In the genomic region with DNA sequence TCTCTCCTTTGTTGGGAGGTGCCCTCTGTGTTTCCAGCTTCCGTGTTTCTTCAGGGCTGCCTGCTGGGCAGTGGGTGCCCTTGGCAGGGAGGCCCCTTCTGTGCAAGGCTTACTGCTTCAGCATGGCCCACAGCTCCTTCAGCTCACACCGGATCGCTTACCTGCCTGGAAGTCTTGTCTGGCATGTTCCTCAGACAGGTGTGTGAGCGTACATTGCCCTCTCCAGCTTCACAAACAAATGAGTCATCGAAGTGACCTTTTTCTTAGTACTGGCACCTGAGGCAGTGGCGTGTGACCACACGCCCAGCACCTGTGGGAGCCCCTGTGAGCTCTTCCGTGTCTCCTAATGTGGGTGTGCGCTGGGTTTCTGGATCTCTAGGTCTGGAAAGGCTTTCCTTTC, we compare ENCODE assay signal across 12 cellular contexts. TPM values are rescaled to one million over a fixed set of nuclear protein-coding genes. Genes with fewer than 3 reads are reported as not detected.
DNase-seq lines count a peak whose midpoint lies in the region; ATAC-seq and TF ChIP-seq lines count a peak whose summit lies in the region.
"Had no signal": no experiment of that assay in that cellular context is flagged by ENCODE, and none has a peak within 500 bp of the region (broad histone marks: within the 10 kb centered on the region; RNA-seq: fewer than 3 reads in every experiment).

No MANE protein-coding gene starts in this region.

- in situ Hi-C loops in gastrocnemius medialis (cut with MboI; ENCODE audit: low sequenced_read_pairs in 4 of 4), result no loop called here

- no peaks in the 10 kb centered on the region for H3K27me3 Mint-ChIP-seq in naive thymus-derived CD4-positive, alpha-beta T cell

- H3K9me3 Mint-ChIP-seq in naive thymus-derived CD4-positive, alpha-beta T cell, result peaks cover 0 to 1% (median 0%) of the 10 kb centered on the region in 11 donors

- H3K27me3 ChIP-seq in esophagus squamous epithelium, result no peaks in the 10 kb centered on the region
- no peaks in the 10 kb centered on the region for H3K27me3 ChIP-seq in gastrocnemius medialis
- no peaks in the 10 kb centered on the region for H3K27me3 ChIP-seq in naive thymus-derived CD4-positive, alpha-beta T cell (ENCODE audit: control insufficient read depth in 2 of 2, insufficient read depth in 2 of 2, low read length in 2 of 2)
- H3K27me3 ChIP-seq: uterus had no signal

- intact Hi-C loops in esophagus squamous epithelium (cut with DNase I) (no loop called here), gastrocnemius medialis (cut with DNase I; ENCODE audit: low total_unique reads) (no loop called here)
- intact Hi-C loops in naive thymus-derived CD4-positive, alpha-beta T cell (cut with micrococcal nuclease), result no loop called here

- 35 to 53% methylated on average over 6 to 8 of the region's 9 CpGs for WGBS in esophagus squamous epithelium, 2 donors

- H3K9me3 ChIP-seq in esophagus squamous epithelium (no peaks in the 10 kb centered on the region), gastrocnemius medialis (no peaks in the 10 kb centered on the region)
- no peaks in the 10 kb centered on the region for H3K9me3 ChIP-seq in naive thymus-derived CD4-positive, alpha-beta T cell (ENCODE audit: control insufficient read depth in 2 of 3, low read length in 3 of 3)
- H3K9me3 ChIP-seq: uterus had no signal

- H3K27ac Mint-ChIP-seq in naive thymus-derived CD4-positive, alpha-beta T cell, result no peak overlapping the region

- POLR2A ChIA-PET in naive thymus-derived CD4-positive, alpha-beta T cell (lab: Charles Lee), result interaction anchor here (0.5 kb wide), 1 partner anchor 21 kb away, joined by 3 read pairs; no protein-coding TSS in a partner anchor

- H3K4me1 ChIP-seq in esophagus squamous epithelium, result peaks cover 48 to 69% (median 53%) of the 10 kb centered on the region in 3 donors
- peaks cover 49 to 50% of the 10 kb centered on the region in 2 donors for H3K4me1 ChIP-seq in gastrocnemius medialis
- H3K4me1 ChIP-seq in naive thymus-derived CD4-positive, alpha-beta T cell (ENCODE audit: control insufficient read depth in 2 of 2, insufficient read depth in 2 of 2, low read length in 2 of 2), result peaks cover 8 to 10% of the 10 kb centered on the region in 2 donors

- H3K4me3 Mint-ChIP-seq in naive thymus-derived CD4-positive, alpha-beta T cell, result peak overlapping the region in 2 of 10 donors; percentile 14 to 56

- H3K36me3 ChIP-seq in esophagus squamous epithelium (peaks cover 0 to 16% (median 0%) of the 10 kb centered on the region in 3 donors), gastrocnemius medialis (no peaks in the 10 kb centered on the region)
- H3K36me3 ChIP-seq in naive thymus-derived CD4-positive, alpha-beta T cell (ENCODE audit: control insufficient read depth in 2 of 3, insufficient read depth in 3 of 3, low read length in 3 of 3), result peaks cover 0 to 22% (median 0%) of the 10 kb centered on the region in 3 experiments
- H3K36me3 ChIP-seq: uterus had no signal

- ATAC-seq in gastrocnemius medialis (no peak), HG02571 (IDR thresholded peaks at IDR 0.05; ENCODE audit: unreplicated experiment) (no peak)
- no peak for ATAC-seq in naive thymus-derived CD4-positive, alpha-beta T cell

- peak overlapping the region in 3 of 4 donors; percentile 71 to 92 (median 80) for H3K4me3 ChIP-seq in esophagus squamous epithelium
- peak overlapping the region in 2 of 4 donors; percentile 30 to 31 for H3K4me3 ChIP-seq in gastrocnemius medialis
- H3K4me3 ChIP-seq in naive thymus-derived CD4-positive, alpha-beta T cell (ENCODE audit: low read length), result no peak overlapping the region
- H3K4me3 ChIP-seq: uterus had no signal

- H3K27ac ChIP-seq in esophagus squamous epithelium (peak overlapping the region; percentile 76 to 95 (median 88)), gastrocnemius medialis (peak overlapping the region; percentile 87 to 97 (median 95))
- H3K27ac ChIP-seq in naive thymus-derived CD4-positive, alpha-beta T cell (ENCODE audit: low read depth, low read length), result no peak overlapping the region
- H3K27ac ChIP-seq: uterus had no signal

- H3K4me1 Mint-ChIP-seq in naive thymus-derived CD4-positive, alpha-beta T cell, result peaks cover 17 to 44% (median 36%) of the 10 kb centered on the region in 7 donors

- CTCF ChIA-PET in naive thymus-derived CD4-positive, alpha-beta T cell (lab: Charles Lee), result no interaction called here

- TF ChIP-seq POLR2A in esophagus squamous epithelium (IDR thresholded peaks at IDR 0.05) (no peak), gastrocnemius medialis (IDR thresholded peaks at IDR 0.05) (no peak)

- peak; percentile 86 for DNase-seq in DMS79 treated with DMSO at 0.1 percent for 48 hours (lab: John Stamatoyannopoulos, UW)
- peak; percentile 68 for DNase-seq in NCI-H526 treated with DMSO at 0.1 percent for 48 hours (lab: John Stamatoyannopoulos, UW)
- DNase-seq in esophagus squamous epithelium (lab: John Stamatoyannopoulos, UW), result no peak
- peak in 1 of 2 donors; percentile 58 for DNase-seq in gastrocnemius medialis
- DNase-seq in NCI-H1092 treated with DMSO at 0.1 percent for 48 hours (lab: John Stamatoyannopoulos, UW), result no peak
- DNase-seq in NCI-H2227 treated with DMSO at 0.1 percent for 48 hours (lab: John Stamatoyannopoulos, UW), result no peak
- DNase-seq in naive thymus-derived CD4-positive, alpha-beta T cell, result no peak
- DNase-seq: islet precursor cell, uterus had no signal

- peaks cover 0 to 11% (median 0%) of the 10 kb centered on the region in 5 donors for H3K36me3 Mint-ChIP-seq in naive thymus-derived CD4-positive, alpha-beta T cell

- TF ChIP-seq CTCF in esophagus squamous epithelium (IDR thresholded peaks at IDR 0.05), result peak in 1 of 6 experiments; percentile 10
- TF ChIP-seq CTCF in gastrocnemius medialis (IDR thresholded peaks at IDR 0.05 in 4 of 5, conservative IDR thresholded peaks at IDR 0.05 in 1 of 5), result no peak

RNA-seq across cellular contexts. Expression of a gene that starts 3.5 kb away (rescaled TPM):
- 10 to 100 TPM; 14.2 to 31.4 (median 20.3) TPM for total RNA-seq in esophagus squamous epithelium
- total RNA-seq in gastrocnemius medialis, result 10 to 100 TPM; 15.6 to 29.3 (median 21.4) TPM
- total RNA-seq in naive thymus-derived CD4-positive, alpha-beta T cell, result 10 to 100 TPM; 15.8 to 23.2 (median 17.8) TPM
- polyA plus RNA-seq in naive thymus-derived CD4-positive, alpha-beta T cell, result 10 to 100 TPM in 1 of 2 donors, 1 to 10 TPM in 1; 7.9 to 17.5 TPM

RNA-seq across cellular contexts. Expression of a gene that starts 23.6 kb away (rescaled TPM):
- total RNA-seq in esophagus squamous epithelium (10 to 100 TPM; 15.9 to 24.0 (median 20.4) TPM), gastrocnemius medialis (10 to 100 TPM; 22.2 to 47.3 (median 38.5) TPM)
- 10 to 100 TPM; 27.1 to 63.0 (median 45.1) TPM for total RNA-seq in naive thymus-derived CD4-positive, alpha-beta T cell
- 10 to 100 TPM; 12.3 to 16.2 TPM for polyA plus RNA-seq in naive thymus-derived CD4-positive, alpha-beta T cell

RNA-seq across cellular contexts. Expression of a gene that starts 26.6 kb away (rescaled TPM):
- total RNA-seq in esophagus squamous epithelium (under 1 TPM in 3 of 4 donors, not detected in 1; 0.09 to 0.95 (median 0.59) TPM), gastrocnemius medialis (under 1 TPM; 0.42 to 0.56 (median 0.48) TPM)
- total RNA-seq in naive thymus-derived CD4-positive, alpha-beta T cell, result 1 to 10 TPM; 1.6 to 5.8 (median 3.2) TPM
- 1 to 10 TPM; 4.6 to 5.1 TPM for polyA plus RNA-seq in naive thymus-derived CD4-positive, alpha-beta T cell

RNA-seq across cellular contexts. Expression of a gene that starts 33.2 kb away (rescaled TPM):
- total RNA-seq in esophagus squamous epithelium (not detected), gastrocnemius medialis (not detected)
- total RNA-seq in naive thymus-derived CD4-positive, alpha-beta T cell, result not detected
- polyA plus RNA-seq in naive thymus-derived CD4-positive, alpha-beta T cell, result not detected
- total RNA-seq: dermis microvascular lymphatic vessel endothelial cell, uterus had no signal

RNA-seq across cellular contexts. Expression of a gene that starts 37.4 kb away (rescaled TPM):
- total RNA-seq in esophagus squamous epithelium, result 1 to 10 TPM in 1 of 4 donors, under 1 TPM in 3; under 0.01 to 1.8 (median 0.29) TPM
- total RNA-seq in gastrocnemius medialis, result 1 to 10 TPM in 3 of 4 donors, under 1 TPM in 1; 0.12 to 3.2 (median 1.3) TPM
- total RNA-seq in naive thymus-derived CD4-positive, alpha-beta T cell, result under 1 TPM; 0.34 to 0.81 (median 0.56) TPM
- polyA plus RNA-seq in naive thymus-derived CD4-positive, alpha-beta T cell, result not detected
- total RNA-seq: Daoy had no signal

Comparison
In these comparisons a context has a peak if more than half of its experiments do, and no peak if none do; other contexts are left out.
1. DNase-seq: peak in DMS79 treated with DMSO at 0.1 percent for 48 hours (single experiment) and NCI-H526 treated with DMSO at 0.1 percent for 48 hours (single experiment); none in esophagus squamous epithelium (single experiment), NCI-H1092 treated with DMSO at 0.1 percent for 48 hours (single experiment), NCI-H2227 treated with DMSO at 0.1 percent for 48 hours (single experiment) and naive thymus-derived CD4-positive, alpha-beta T cell (0 of 9).